In genomic region chr4:123869517-123870282, GRCh38 we compare ENCODE assay signal across 20 cellular contexts.
DNase-seq lines count a peak whose midpoint lies in the region; ATAC-seq and TF ChIP-seq lines count a peak whose summit lies in the region.
"Had no signal": no experiment of that assay in that cellular context is flagged by ENCODE, and none has a peak within 500 bp of the region (broad histone marks: within the 10 kb centered on the region; RNA-seq: fewer than 3 reads in every experiment).

No MANE protein-coding gene starts in this region.

- H3K27me3 ChIP-seq in breast epithelium (no peaks in the 10 kb centered on the region), heart left ventricle (no peaks in the 10 kb centered on the region), uterus (no peaks in the 10 kb centered on the region)
- H3K27me3 ChIP-seq: ascending aorta, tibial nerve had no signal

- TF ChIP-seq CTCF in MCF 10A (IDR thresholded peaks at IDR 0.05; ENCODE audit: unreplicated experiment), result no peak
- no peak for TF ChIP-seq CTCF in breast epithelium (IDR thresholded peaks at IDR 0.05)
- TF ChIP-seq CTCF in heart left ventricle (IDR thresholded peaks at IDR 0.05), result no peak
- TF ChIP-seq CTCF in nephron progenitor cell (IDR thresholded peaks at IDR 0.05), result no peak
- no peak for TF ChIP-seq CTCF in uterus (IDR thresholded peaks at IDR 0.05)

- peaks cover 6% of the 10 kb centered on the region for H3K36me3 Mint-ChIP-seq in MCF 10A (ENCODE audit: insufficient read depth, unreplicated experiment)
- H3K36me3 Mint-ChIP-seq in nephron progenitor cell (ENCODE audit: low read depth), result peaks cover 16% of the 10 kb centered on the region
- no peaks in the 10 kb centered on the region for H3K36me3 Mint-ChIP-seq in activated CD8-positive, alpha-beta memory T cell treated with anti-CD3 and anti-CD28 coated beads, Interleukin-2, amount 10 ng/mL, durations not matched to agents 7 days and 5 days
- H3K36me3 Mint-ChIP-seq: natural killer cell treated with Interleukin-12 subunit alpha and Interleukin-12 subunit beta and Interleukin-15 and Interleukin-18, amount 100 ng/mL, for 72 hours; stimulated activated effector memory CD8-positive, alpha-beta T cell treated with anti-CD3 and anti-CD28 coated beads, Interleukin-12 subunit alpha, Interleukin-12 subunit beta, amount 100 ng/mL, for 72 hours had no signal

- H3K27me3 Mint-ChIP-seq in MCF 10A (ENCODE audit: insufficient read depth, unreplicated experiment) (no peaks in the 10 kb centered on the region), nephron progenitor cell (ENCODE audit: low read depth, poor library complexity) (no peaks in the 10 kb centered on the region)
- H3K27me3 Mint-ChIP-seq in activated CD8-positive, alpha-beta memory T cell treated with anti-CD3 and anti-CD28 coated beads, Interleukin-2, amount 10 ng/mL, durations not matched to agents 7 days and 5 days, result no peaks in the 10 kb centered on the region

- H3K27ac Mint-ChIP-seq in MCF 10A (ENCODE audit: low read depth, unreplicated experiment) (peak overlapping the region; percentile 21), nephron progenitor cell (peak overlapping the region; percentile 99)
- no peak overlapping the region for H3K27ac Mint-ChIP-seq in activated CD8-positive, alpha-beta memory T cell treated with anti-CD3 and anti-CD28 coated beads, Interleukin-2, amount 10 ng/mL, durations not matched to agents 7 days and 5 days
- H3K27ac Mint-ChIP-seq: natural killer cell treated with Interleukin-12 subunit alpha and Interleukin-12 subunit beta and Interleukin-15 and Interleukin-18, amount 100 ng/mL, for 72 hours; stimulated activated effector memory CD8-positive, alpha-beta T cell treated with anti-CD3 and anti-CD28 coated beads, Interleukin-12 subunit alpha, Interleukin-12 subunit beta, amount 100 ng/mL, for 72 hours had no signal

- H3K9me3 ChIP-seq in breast epithelium (no peaks in the 10 kb centered on the region), heart left ventricle (peaks cover 0 to 6% (median 0%) of the 10 kb centered on the region in 12 donors), uterus (no peaks in the 10 kb centered on the region)
- H3K9me3 ChIP-seq: ascending aorta, tibial nerve had no signal

- H3K9me3 Mint-ChIP-seq in MCF 10A (ENCODE audit: unreplicated experiment), result no peaks in the 10 kb centered on the region
- peaks cover 14% of the 10 kb centered on the region for H3K9me3 Mint-ChIP-seq in nephron progenitor cell
- H3K9me3 Mint-ChIP-seq in activated CD8-positive, alpha-beta memory T cell treated with anti-CD3 and anti-CD28 coated beads, Interleukin-2, amount 10 ng/mL, durations not matched to agents 7 days and 5 days (ENCODE audit: low read depth), result no peaks in the 10 kb centered on the region
- H3K9me3 Mint-ChIP-seq: natural killer cell treated with Interleukin-12 subunit alpha and Interleukin-12 subunit beta and Interleukin-15 and Interleukin-18, amount 100 ng/mL, for 72 hours had no signal

- 78 to 79% (median 78%) methylated on average over 3 of the region's 3 CpGs for WGBS in heart left ventricle, 4 donors

- ATAC-seq in heart left ventricle, result peak; percentile 30 to 78 (median 60)
- ATAC-seq in activated CD8-positive, alpha-beta memory T cell treated with anti-CD3 and anti-CD28 coated beads, Interleukin-2, amount 10 ng/mL, durations not matched to agents 7 days and 5 days, result no peak
- no peak for ATAC-seq in HG03378 (IDR thresholded peaks at IDR 0.05; ENCODE audit: unreplicated experiment)
- ATAC-seq: esophagus mucosa; left lobe of liver; natural killer cell treated with Interleukin-12 subunit alpha and Interleukin-12 subunit beta and Interleukin-15 and Interleukin-18, amount 100 ng/mL, for 72 hours; stimulated activated effector memory CD8-positive, alpha-beta T cell treated with anti-CD3 and anti-CD28 coated beads, Interleukin-12 subunit alpha, Interleukin-12 subunit beta, amount 100 ng/mL, for 72 hours had no signal

- H3K36me3 ChIP-seq in breast epithelium (no peaks in the 10 kb centered on the region), heart left ventricle (no peaks in the 10 kb centered on the region), uterus (no peaks in the 10 kb centered on the region)
- H3K36me3 ChIP-seq: ascending aorta, tibial nerve had no signal

- TF ChIP-seq POLR2A in breast epithelium (IDR thresholded peaks at IDR 0.05) (no peak), heart left ventricle (IDR thresholded peaks at IDR 0.05) (no peak), uterus (IDR thresholded peaks at IDR 0.05) (no peak)

- H3K4me3 ChIP-seq in breast epithelium (no peak overlapping the region), heart left ventricle (no peak overlapping the region), uterus (no peak overlapping the region)
- H3K4me3 ChIP-seq: ascending aorta, skin epidermis, tibial nerve had no signal

- H3K27ac ChIP-seq in breast epithelium (peak overlapping the region in 1 of 2 donors; percentile 49), heart left ventricle (peak overlapping the region in 10 of 12 donors; percentile 1 to 60 (median 37)), uterus (peak overlapping the region; percentile 53 to 63)
- H3K27ac ChIP-seq: ascending aorta, tibial nerve had no signal

- POLR2A ChIA-PET in MCF 10A (lab: Yijun Ruan, JAX), result no interaction called here

- H3K4me1 Mint-ChIP-seq in MCF 10A (ENCODE audit: insufficient read depth, unreplicated experiment), result no peaks in the 10 kb centered on the region
- peaks cover 55% of the 10 kb centered on the region for H3K4me1 Mint-ChIP-seq in nephron progenitor cell
- no peaks in the 10 kb centered on the region for H3K4me1 Mint-ChIP-seq in activated CD8-positive, alpha-beta memory T cell treated with anti-CD3 and anti-CD28 coated beads, Interleukin-2, amount 10 ng/mL, durations not matched to agents 7 days and 5 days
- H3K4me1 Mint-ChIP-seq: stimulated activated effector memory CD8-positive, alpha-beta T cell treated with anti-CD3 and anti-CD28 coated beads, Interleukin-12 subunit alpha, Interleukin-12 subunit beta, amount 100 ng/mL, for 72 hours had no signal

- intact Hi-C loops in MCF 10A (cut with micrococcal nuclease), result no loop called here
- intact Hi-C loops in breast epithelium (cut with DNase I; ENCODE audit: low total_unique reads), result no loop called here
- intact Hi-C loops in heart left ventricle (cut with DNase I), result no loop called here
- intact Hi-C loops in uterus (cut with DNase I; ENCODE audit: low total_unique reads), result no loop called here

- DNase-seq in MCF 10A (ENCODE audit: unreplicated experiment), result no peak
- DNase-seq in breast epithelium (ENCODE audit: low spot score in 2 of 2), result no peak
- DNase-seq in heart left ventricle, result peak in 1 of 5 donors; percentile 28
- peak; percentile 30 for DNase-seq in nephron progenitor cell
- DNase-seq in uterus, result peak; percentile 24 to 54
- no peak for DNase-seq in central memory CD4-positive, alpha-beta T cell
- DNase-seq in activated CD8-positive, alpha-beta memory T cell treated with anti-CD3 and anti-CD28 coated beads, Interleukin-2, amount 10 ng/mL, durations not matched to agents 7 days and 5 days, result no peak
- DNase-seq: activated CD4-positive, CD25-positive, alpha-beta regulatory T cell treated with anti-CD3 and anti-CD28 coated beads, Interleukin-2, amount 50 U/mL, for 72 hours; activated CD8-positive, alpha-beta memory T cell treated with anti-CD3 and anti-CD28 coated beads, Interleukin-2, amount 50 U/mL, for 4 hours; DND-41; hippocampal formation; NCI-H2029 treated with DMSO at 0.1 percent for 48 hours had no signal

- CTCF ChIA-PET in MCF 10A (lab: Yijun Ruan, JAX), result interaction anchor here (0.7 kb wide), 1 partner anchor 1650 kb away, joined by 3 read pairs; no protein-coding TSS in a partner anchor
- CTCF ChIA-PET in activated CD8-positive, alpha-beta memory T cell treated with anti-CD3 and anti-CD28 coated beads, Interleukin-2, amount 10 ng/mL, durations not matched to agents 7 days and 5 days (lab: Charles Lee), result interaction anchor here (0.8 kb wide), 1 partner anchor 36 kb away, joined by 3 read pairs; no protein-coding TSS in a partner anchor

- H3K4me3 Mint-ChIP-seq in MCF 10A (ENCODE audit: unreplicated experiment) (no peak overlapping the region), nephron progenitor cell (peak overlapping the region; percentile 17)
- H3K4me3 Mint-ChIP-seq in activated CD8-positive, alpha-beta memory T cell treated with anti-CD3 and anti-CD28 coated beads, Interleukin-2, amount 10 ng/mL, durations not matched to agents 7 days and 5 days, result no peak overlapping the region
- H3K4me3 Mint-ChIP-seq: natural killer cell treated with Interleukin-12 subunit alpha and Interleukin-12 subunit beta and Interleukin-15 and Interleukin-18, amount 100 ng/mL, for 72 hours; stimulated activated effector memory CD8-positive, alpha-beta T cell treated with anti-CD3 and anti-CD28 coated beads, Interleukin-12 subunit alpha, Interleukin-12 subunit beta, amount 100 ng/mL, for 72 hours had no signal

- H3K4me1 ChIP-seq in breast epithelium (no peaks in the 10 kb centered on the region), heart left ventricle (peaks cover 0 to 30% (median 12%) of the 10 kb centered on the region in 12 donors), uterus (peaks cover 0 to 8% of the 10 kb centered on the region in 2 donors)
- H3K4me1 ChIP-seq: ascending aorta, tibial nerve had no signal

- no TSS peak for BruUV-seq in MCF 10A (replicated peaks; lab: Mats Ljungman, UMichigan)

Comparison
In these comparisons a context has a peak if more than half of its experiments do, and no peak if none do; other contexts are left out.
1. DNase-seq: peak in nephron progenitor cell (single experiment) and uterus (2 of 2); none in MCF 10A (single experiment), breast epithelium (0 of 2), central memory CD4-positive, alpha-beta T cell (single experiment) and activated CD8-positive, alpha-beta memory T cell treated with anti-CD3 and anti-CD28 coated beads, Interleukin-2, amount 10 ng/mL, durations not matched to agents 7 days and 5 days (single experiment).
2. ATAC-seq: peak in heart left ventricle (4 of 4); none in activated CD8-positive, alpha-beta memory T cell treated with anti-CD3 and anti-CD28 coated beads, Interleukin-2, amount 10 ng/mL, durations not matched to agents 7 days and 5 days (single experiment) and HG03378 (single experiment).